In genomic region chr13:23776698-23777570, GRCh38 we compare ENCODE assay signal across 14 cellular contexts.
A peak's percentile ranks its signal among the peaks of the same experiment; 100 is the strongest.
DNase-seq lines count a peak whose midpoint lies in the region; ATAC-seq and TF ChIP-seq lines count a peak whose summit lies in the region.
"Had no signal": no experiment of that assay in that cellular context is flagged by ENCODE, and none has a peak within 500 bp of the region (broad histone marks: within the 10 kb centered on the region; RNA-seq: fewer than 3 reads in every experiment).

No MANE protein-coding gene starts in this region.

- peaks cover 1% of the 10 kb centered on the region for H3K4me1 Mint-ChIP-seq in stimulated activated effector memory CD8-positive, alpha-beta T cell treated with anti-CD3 and anti-CD28 coated beads, Interleukin-12 subunit alpha, Interleukin-12 subunit beta, amount 100 ng/mL, for 72 hours

- DNase-seq in CD1c-positive myeloid dendritic cell (ENCODE audit: extremely low spot score), result peak; percentile 21
- DNase-seq in Peyer's patch, result no peak
- DNase-seq in HPDE6-E6E7 (ENCODE audit: extremely low spot score), result no peak
- no peak for DNase-seq in stimulated activated effector memory CD8-positive, alpha-beta T cell treated with anti-CD3 and anti-CD28 coated beads, Interleukin-12 subunit alpha, Interleukin-12 subunit beta, amount 100 ng/mL, for 72 hours (ENCODE audit: low spot score in 2 of 2)
- no peak for DNase-seq in iPS-NIHi11 (ENCODE audit: low spot score)
- DNase-seq: activated T-cell treated with anti-CD3 and anti-CD28 coated beads, Interleukin-2, amount 50 U/mL, for 1 hour; gastrocnemius medialis; NCI-H2227 treated with DMSO at 0.1 percent for 48 hours; stimulated activated CD4-positive, alpha-beta T cell treated with anti-CD3 and anti-CD28 coated beads, Interleukin-12 subunit alpha, Interleukin-12 subunit beta, amount 100 ng/mL, for 4 hours; stomach had no signal

- no peak overlapping the region for H3K27ac Mint-ChIP-seq in stimulated activated effector memory CD8-positive, alpha-beta T cell treated with anti-CD3 and anti-CD28 coated beads, Interleukin-12 subunit alpha, Interleukin-12 subunit beta, amount 100 ng/mL, for 72 hours
- H3K27ac Mint-ChIP-seq: T-helper 1 cell treated with Interleukin-12 subunit alpha and Interleukin-12 subunit beta and Interleukin-4 antibody, amounts not matched to agents 30 μg/mL and 1 μg/mL, for 36 hours had no signal

- no peaks in the 10 kb centered on the region for H3K9me3 ChIP-seq in Peyer's patch
- H3K9me3 ChIP-seq: gastrocnemius medialis, stomach had no signal

- no peak overlapping the region for H3K27ac ChIP-seq in Peyer's patch
- H3K27ac ChIP-seq: gastrocnemius medialis, stomach had no signal

- no peak overlapping the region for H3K4me3 ChIP-seq in Peyer's patch
- H3K4me3 ChIP-seq: gastrocnemius medialis, stomach had no signal

- no peaks in the 10 kb centered on the region for H3K4me1 ChIP-seq in Peyer's patch
- H3K4me1 ChIP-seq: gastrocnemius medialis had no signal

- TF ChIP-seq POLR2A in Peyer's patch (IDR thresholded peaks at IDR 0.05), result no peak

- TF ChIP-seq CTCF in Peyer's patch (IDR thresholded peaks at IDR 0.05), result no peak

- H3K4me3 Mint-ChIP-seq in stimulated activated effector memory CD8-positive, alpha-beta T cell treated with anti-CD3 and anti-CD28 coated beads, Interleukin-12 subunit alpha, Interleukin-12 subunit beta, amount 100 ng/mL, for 72 hours, result no peak overlapping the region
- H3K4me3 Mint-ChIP-seq: T-helper 1 cell treated with Interleukin-12 subunit alpha and Interleukin-12 subunit beta and Interleukin-4 antibody, amounts not matched to agents 30 μg/mL and 1 μg/mL, for 36 hours had no signal

- ATAC-seq in GM19328 (IDR thresholded peaks at IDR 0.05; ENCODE audit: unreplicated experiment) (peak; percentile 98), HG02840 (IDR thresholded peaks at IDR 0.05; ENCODE audit: low FRiP score, unreplicated experiment) (peak; percentile 89), HG03565 (IDR thresholded peaks at IDR 0.05; ENCODE audit: unreplicated experiment) (peak; percentile 97)
- ATAC-seq in stimulated activated effector memory CD8-positive, alpha-beta T cell treated with anti-CD3 and anti-CD28 coated beads, Interleukin-12 subunit alpha, Interleukin-12 subunit beta, amount 100 ng/mL, for 72 hours, result no peak
- ATAC-seq: gastrocnemius medialis had no signal

- H3K36me3 Mint-ChIP-seq in stimulated activated effector memory CD8-positive, alpha-beta T cell treated with anti-CD3 and anti-CD28 coated beads, Interleukin-12 subunit alpha, Interleukin-12 subunit beta, amount 100 ng/mL, for 72 hours, result no peaks in the 10 kb centered on the region

- H3K27me3 ChIP-seq in Peyer's patch, result no peaks in the 10 kb centered on the region
- H3K27me3 ChIP-seq: gastrocnemius medialis, stomach had no signal

- H3K9me3 Mint-ChIP-seq in stimulated activated effector memory CD8-positive, alpha-beta T cell treated with anti-CD3 and anti-CD28 coated beads, Interleukin-12 subunit alpha, Interleukin-12 subunit beta, amount 100 ng/mL, for 72 hours, result no peaks in the 10 kb centered on the region
- H3K9me3 Mint-ChIP-seq: T-helper 1 cell treated with Interleukin-12 subunit alpha and Interleukin-12 subunit beta and Interleukin-4 antibody, amounts not matched to agents 30 μg/mL and 1 μg/mL, for 36 hours had no signal

- H3K36me3 ChIP-seq in Peyer's patch, result no peaks in the 10 kb centered on the region
- H3K36me3 ChIP-seq: gastrocnemius medialis, stomach had no signal
